In genomic region chr13:92994056-92994455, GRCh38 we compare ENCODE assay signal across 20 cellular contexts.
DNase-seq lines count a peak whose midpoint lies in the region; FAIRE-seq and TF ChIP-seq lines count a peak whose summit lies in the region.
"Had no signal": no experiment of that assay in that cellular context is flagged by ENCODE, and none has a peak within 500 bp of the region (broad histone marks: within the 10 kb centered on the region; RNA-seq: fewer than 3 reads in every experiment).

No MANE protein-coding gene starts in this region.

- H3K79me2 ChIP-seq in mammary epithelial cell (ENCODE audit: insufficient read depth, low read length) (no peaks in the 10 kb centered on the region), keratinocyte (ENCODE audit: control insufficient read depth, insufficient read depth, low read length) (no peaks in the 10 kb centered on the region)

- no peaks in the 10 kb centered on the region for H3K9me1 ChIP-seq in keratinocyte (ENCODE audit: control insufficient read depth, extremely low read depth, insufficient read depth, low read length)

- no TSS peak for BruUV-seq in mammary epithelial cell (replicated peaks; lab: Mats Ljungman, UMichigan)

- dilution Hi-C loops in mammary epithelial cell (cut with HindIII; ENCODE audit: low sequenced_read_pairs): no loop called here
- dilution Hi-C loops in keratinocyte (cut with MboI; ENCODE audit: extremely low pct_ligation_motif_present, low sequenced_read_pairs): no loop called here

- DNase-seq in AG08396 (ENCODE audit: low spot score) (peak; percentile 3), LHCN-M2 (ENCODE audit: low read depth) (peak; percentile 77), mammary epithelial cell (peak; percentile 78), keratinocyte (ENCODE audit: low read depth, low spot score) (peak; percentile 23), small intestine (no peak), D341Med (ENCODE audit: low spot score) (no peak), midbrain (lab: John Stamatoyannopoulos, UW) (no peak)
- no peak for DNase-seq in stimulated activated CD4-positive, alpha-beta T cell treated with anti-CD3 and anti-CD28 coated beads, Interleukin-1b, Interleukin-23, amount 100 ng/mL, for 48 hours
- DNase-seq: activated CD4-positive, alpha-beta T cell treated with anti-CD3 and anti-CD28 coated beads, Interleukin-2, amount 50 U/mL, for 48 hours; CD4-positive, alpha-beta memory T cell; DMS79; effector memory CD8-positive, alpha-beta T cell; NCI-H1105; NCI-H2107; NCI-H526; SHP77 treated with DMSO at 0.1 percent for 48 hours; substantia nigra had no signal

- intact Hi-C loops in mammary epithelial cell (cut with micrococcal nuclease): loop anchor here (5.0 kb wide), 1 partner anchor 253 kb away; no protein-coding TSS in a partner anchor

- CTCF ChIA-PET in mammary epithelial cell (lab: Charles Lee; ENCODE audit: low non-redundant PET): no interaction called here

- in situ Hi-C loops in mammary epithelial cell (cut with MboI; ENCODE audit: low sequenced_read_pairs in 2 of 2): no loop called here

- H4K20me1 ChIP-seq in mammary epithelial cell (ENCODE audit: insufficient read depth, low read length) (no peaks in the 10 kb centered on the region), keratinocyte (ENCODE audit: control insufficient read depth, extremely low read depth, insufficient read depth, low read length) (no peaks in the 10 kb centered on the region)

- peak overlapping the region; percentile 40 for H2AFZ ChIP-seq in mammary epithelial cell (ENCODE audit: low read depth, low read length)
- H2AFZ ChIP-seq in keratinocyte (ENCODE audit: control insufficient read depth, low read length): peak overlapping the region; percentile 87
- H2AFZ ChIP-seq: neural progenitor cell had no signal

- H3K9me3 ChIP-seq in mammary epithelial cell (replicated peaks; ENCODE audit: insufficient read depth, low read length): peaks cover 7% of the 10 kb centered on the region
- H3K9me3 ChIP-seq in keratinocyte (ENCODE audit: control insufficient read depth, low read depth, low read length): peaks cover 1% of the 10 kb centered on the region
- H3K9me3 ChIP-seq in small intestine (ENCODE audit: control insufficient read depth, low read depth): no peaks in the 10 kb centered on the region

- H3K4me1 ChIP-seq in mammary epithelial cell (ENCODE audit: insufficient read depth, low read length) (peaks cover 19% of the 10 kb centered on the region), keratinocyte (ENCODE audit: control insufficient read depth, extremely low read depth, insufficient read depth, low read length) (peaks cover 19% of the 10 kb centered on the region), small intestine (ENCODE audit: control insufficient read depth in 2 of 2, insufficient read depth in 1 of 2, low read depth in 1 of 2, low read length in 1 of 2) (no peaks in the 10 kb centered on the region)
- H3K4me1 ChIP-seq: neural progenitor cell had no signal

- H3K9ac ChIP-seq in mammary epithelial cell (ENCODE audit: insufficient read depth, low read length): no peak overlapping the region
- H3K9ac ChIP-seq in keratinocyte (ENCODE audit: control insufficient read depth, extremely low read depth, insufficient read depth, low read length): no peak overlapping the region
- H3K9ac ChIP-seq: KMS-11, neural progenitor cell had no signal

- H3K4me3 ChIP-seq in mammary epithelial cell (replicated peaks in 1 of 3; ENCODE audit: insufficient read depth in 1 of 3, low read depth in 2 of 3, low read length in 3 of 3) (no peak overlapping the region), keratinocyte (ENCODE audit: control insufficient read depth in 2 of 3, extremely low read depth in 1 of 3, insufficient read depth in 2 of 3, low read depth in 1 of 3, low read length in 3 of 3) (peak overlapping the region in 2 of 3 experiments; percentile 31 to 54), small intestine (ENCODE audit: low read depth in 1 of 2, low read length in 2 of 2) (no peak overlapping the region)
- H3K4me3 ChIP-seq: neural progenitor cell had no signal

- 40% methylated on average over 3 of the region's 3 CpGs for WGBS in mammary epithelial cell (ENCODE audit: low coverage, missing lambda C conversion rate)
- 70 to 85% (median 74%) methylated on average over 3 of the region's 3 CpGs for WGBS in small intestine, 3 donors

- no peaks in the 10 kb centered on the region for H3K36me3 ChIP-seq in mammary epithelial cell (ENCODE audit: insufficient read depth, low read length)
- no peaks in the 10 kb centered on the region for H3K36me3 ChIP-seq in keratinocyte (ENCODE audit: control insufficient read depth in 2 of 2, extremely low read depth in 1 of 2, insufficient read depth in 2 of 2, low read length in 2 of 2)
- no peaks in the 10 kb centered on the region for H3K36me3 ChIP-seq in small intestine (ENCODE audit: control insufficient read depth in 2 of 2, insufficient read depth in 2 of 2, low read length in 2 of 2)
- H3K36me3 ChIP-seq: neural progenitor cell had no signal

- H3K27ac ChIP-seq in mammary epithelial cell (ENCODE audit: insufficient read depth, low read depth, low read length) (no peak overlapping the region), keratinocyte (ENCODE audit: control insufficient read depth, insufficient read depth, low read length) (peak overlapping the region; percentile 45), small intestine (ENCODE audit: low read depth in 1 of 2, low read length in 1 of 2) (no peak overlapping the region)
- H3K27ac ChIP-seq: KMS-11, neural progenitor cell, VCaP had no signal

- peak overlapping the region; percentile 39 for H3K4me2 ChIP-seq in mammary epithelial cell (ENCODE audit: insufficient read depth, low read depth, low read length)
- peak overlapping the region; percentile 75 for H3K4me2 ChIP-seq in keratinocyte (ENCODE audit: control insufficient read depth, extremely low read depth, insufficient read depth, low read depth, low read length)
- H3K4me2 ChIP-seq: KMS-11, neural progenitor cell had no signal

- TF ChIP-seq CTCF in mammary epithelial cell (conservative IDR thresholded peaks at IDR 0.05 in 1 of 2, IDR thresholded peaks at IDR 0.05 in 1 of 2; ENCODE audit: extremely low read depth in 1 of 2, insufficient read depth in 1 of 2, low read depth in 1 of 2, low read length in 2 of 2) (no peak), keratinocyte (optimal IDR thresholded peaks at IDR 0.05 in 1 of 3, IDR thresholded peaks at IDR 0.05 in 1 of 3, conservative IDR thresholded peaks at IDR 0.05 in 1 of 3; ENCODE audit: extremely low read depth in 1 of 3, insufficient read depth in 2 of 3, low read length in 3 of 3) (no peak)

- H3K27me3 ChIP-seq in mammary epithelial cell (ENCODE audit: insufficient read depth, low read length) (no peaks in the 10 kb centered on the region), keratinocyte (ENCODE audit: control insufficient read depth, extremely low read depth, insufficient read depth, low read length) (no peaks in the 10 kb centered on the region), small intestine (ENCODE audit: control insufficient read depth in 2 of 2, insufficient read depth in 2 of 2, low read length in 2 of 2) (no peaks in the 10 kb centered on the region)
- H3K27me3 ChIP-seq: neural progenitor cell had no signal

- FAIRE-seq in keratinocyte (lab: Jason Lieb, UNC) (no peak), small intestine (lab: Jason Lieb, UNC) (no peak)

Comparison
In these comparisons a context has a peak if more than half of its experiments do, and no peak if none do; other contexts are left out.
1. DNase-seq: peak in AG08396 (single experiment), LHCN-M2 (single experiment), mammary epithelial cell (single experiment) and keratinocyte (single experiment); none in small intestine (single experiment), D341Med (single experiment), midbrain (single experiment) and stimulated activated CD4-positive, alpha-beta T cell treated with anti-CD3 and anti-CD28 coated beads, Interleukin-1b, Interleukin-23, amount 100 ng/mL, for 48 hours (single experiment).
2. H3K4me3 ChIP-seq: peak in keratinocyte (2 of 3); none in mammary epithelial cell (0 of 3) and small intestine (0 of 2).